ENCODE assay signal across 8 cellular contexts in genomic region chr11:11849127-11849746, GRCh38. TPM values are rescaled to one million over a fixed set of nuclear protein-coding genes. Genes with fewer than 3 reads are reported as not detected.
A peak's percentile ranks its signal among the peaks of the same experiment; 100 is the strongest.
DNase-seq lines count a peak whose midpoint lies in the region; ATAC-seq lines count a peak whose summit lies in the region.

No MANE protein-coding gene starts in this region.

- no peaks in the 10 kb centered on the region for H3K9me3 ChIP-seq in SJSA1 (replicated peaks)

- no peak overlapping the region for H3K4me3 Mint-ChIP-seq in activated naive CD4-positive, alpha-beta T cell treated with anti-CD3 and anti-CD28 coated beads, Interleukin-2, amount 10 ng/mL, durations not matched to agents 7 days and 5 days

- in situ Hi-C loops in G401 (cut with HindIII; ENCODE audit: low sequenced_read_pairs), result no loop called here
- in situ Hi-C loops in KBM-7 (cut with MboI; ENCODE audit: low pct_unique_long_range_greater_than_20kb, low sequenced_read_pairs), result no loop called here

- H3K9me3 Mint-ChIP-seq in activated naive CD4-positive, alpha-beta T cell treated with anti-CD3 and anti-CD28 coated beads, Interleukin-2, amount 10 ng/mL, durations not matched to agents 7 days and 5 days, result no peaks in the 10 kb centered on the region

- no peak overlapping the region for H3K27ac ChIP-seq in SJSA1

- H3K27me3 Mint-ChIP-seq in activated naive CD4-positive, alpha-beta T cell treated with anti-CD3 and anti-CD28 coated beads, Interleukin-2, amount 10 ng/mL, durations not matched to agents 7 days and 5 days, result no peaks in the 10 kb centered on the region

- no peaks in the 10 kb centered on the region for H3K27me3 ChIP-seq in SJSA1 (replicated peaks)

- CTCF ChIA-PET in activated naive CD4-positive, alpha-beta T cell treated with anti-CD3 and anti-CD28 coated beads, Interleukin-2, amount 10 ng/mL, durations not matched to agents 7 days and 5 days (lab: Charles Lee), result interaction anchor here (0.7 to 4.4 kb wide), 20 partner anchors 8 to 298 kb away, joined by 3 to 21 read pairs (median 4); no protein-coding TSS in a partner anchor

- H3K4me1 ChIP-seq in SJSA1 (replicated peaks), result peaks cover 12% of the 10 kb centered on the region

- H3K27ac Mint-ChIP-seq in activated naive CD4-positive, alpha-beta T cell treated with anti-CD3 and anti-CD28 coated beads, Interleukin-2, amount 10 ng/mL, durations not matched to agents 7 days and 5 days, result no peak overlapping the region

- H3K4me1 Mint-ChIP-seq in activated naive CD4-positive, alpha-beta T cell treated with anti-CD3 and anti-CD28 coated beads, Interleukin-2, amount 10 ng/mL, durations not matched to agents 7 days and 5 days, result peaks cover 46% of the 10 kb centered on the region

- H3K4me3 ChIP-seq in SJSA1 (no peak overlapping the region), skeletal muscle cell (ENCODE audit: low read depth, low read length) (no peak overlapping the region)

- intact Hi-C loops in left cardiac atrium (cut with DNase I), result no loop called here

- peaks cover 10% of the 10 kb centered on the region for H3K36me3 Mint-ChIP-seq in activated naive CD4-positive, alpha-beta T cell treated with anti-CD3 and anti-CD28 coated beads, Interleukin-2, amount 10 ng/mL, durations not matched to agents 7 days and 5 days

- DNase-seq in G401 (ENCODE audit: low spot score) (peak; percentile 67), KBM-7 (peak; percentile 78), SJSA1 (ENCODE audit: low read depth in 1 of 2, low spot score in 2 of 2) (peak; percentile 42 to 50), left cardiac atrium (peak; percentile 56), skeletal muscle cell (ENCODE audit: low read depth) (peak; percentile 36), GF-D8 (lab: John Stamatoyannopoulos, UW) (no peak)
- DNase-seq in activated naive CD4-positive, alpha-beta T cell treated with anti-CD3 and anti-CD28 coated beads, Interleukin-2, amount 10 ng/mL, durations not matched to agents 7 days and 5 days, result peak; percentile 72

- H3K36me3 ChIP-seq in SJSA1, result peaks cover 8% of the 10 kb centered on the region; the same call in 1 of the 2 replicates

- ATAC-seq in GM21576 (IDR thresholded peaks at IDR 0.05; ENCODE audit: unreplicated experiment), result peak; percentile 72
- ATAC-seq in left cardiac atrium, result peak; percentile 83 to 89

RNA-seq across cellular contexts. Expression of gene USP47, which starts 7.5 kb away (rescaled TPM):
- total RNA-seq in G401 (2014; rRNA removed; shearing (Covaris generic)), result 10.5 and 16.4 TPM in 2 replicates
- 64.9 and 67.6 TPM in 2 replicates for total RNA-seq in SJSA1 (2014; rRNA removed; shearing (Covaris generic))
- total RNA-seq in left cardiac atrium, result 10 to 100 TPM; 48.3 to 56.4 TPM
